ENCODE assay signal across 14 cellular contexts in the genomic region with DNA sequence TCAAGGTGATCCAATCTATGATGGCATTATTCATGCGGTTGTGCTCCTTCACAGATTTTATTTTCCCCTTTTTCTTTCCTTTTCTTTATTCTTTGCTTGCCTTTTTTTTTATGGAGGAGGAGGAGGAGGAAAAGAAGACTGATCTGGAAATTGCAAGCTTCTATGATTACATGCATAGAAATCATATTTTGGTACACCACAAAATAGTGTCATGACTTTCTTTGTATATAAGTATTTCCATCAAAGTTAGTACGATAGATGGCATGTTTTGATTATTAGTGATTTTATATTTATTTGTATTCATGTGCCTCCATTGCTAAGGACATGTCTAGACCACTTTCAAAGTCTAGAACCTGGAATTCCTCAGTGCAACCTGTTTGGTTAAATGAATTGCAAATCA.
A peak's percentile ranks its signal among the peaks of the same experiment; 100 is the strongest.
DNase-seq lines count a peak whose midpoint lies in the region; ATAC-seq and TF ChIP-seq lines count a peak whose summit lies in the region.
"Had no signal": no experiment of that assay in that cellular context is flagged by ENCODE, and none has a peak within 500 bp of the region (broad histone marks: within the 10 kb centered on the region; RNA-seq: fewer than 3 reads in every experiment).

No MANE protein-coding gene starts in this region.

- no peak overlapping the region for H3K4me3 ChIP-seq in AG10803 (ENCODE audit: low read length)
- H3K4me3 ChIP-seq: PC-9 had no signal

- ATAC-seq in HG02852 (IDR thresholded peaks at IDR 0.05; ENCODE audit: unreplicated experiment) (peak; percentile 11), HG03521 (IDR thresholded peaks at IDR 0.05; ENCODE audit: unreplicated experiment) (no peak)
- ATAC-seq in stimulated activated naive CD8-positive, alpha-beta T cell treated with anti-CD3 and anti-CD28 coated beads, Interleukin-15, amount 100 ng/mL, for 72 hours, result no peak

- peak overlapping the region; percentile 50 for H3K27ac Mint-ChIP-seq in osteocyte (ENCODE audit: unreplicated experiment)
- no peak overlapping the region for H3K27ac Mint-ChIP-seq in stimulated activated naive CD8-positive, alpha-beta T cell treated with anti-CD3 and anti-CD28 coated beads, Interleukin-15, amount 100 ng/mL, for 72 hours
- H3K27ac Mint-ChIP-seq: B cell; CD4-positive, alpha-beta T cell had no signal

- H3K4me3 Mint-ChIP-seq in osteocyte (ENCODE audit: unreplicated experiment), result no peak overlapping the region
- H3K4me3 Mint-ChIP-seq in stimulated activated naive CD8-positive, alpha-beta T cell treated with anti-CD3 and anti-CD28 coated beads, Interleukin-15, amount 100 ng/mL, for 72 hours, result no peak overlapping the region
- H3K4me3 Mint-ChIP-seq: B cell; CD4-positive, alpha-beta T cell had no signal

- TF ChIP-seq CTCF in AG10803 (conservative IDR thresholded peaks at IDR 0.05; ENCODE audit: low read length) (no peak), osteocyte (IDR thresholded peaks at IDR 0.05) (no peak)

- no peaks in the 10 kb centered on the region for H3K36me3 Mint-ChIP-seq in osteocyte (ENCODE audit: unreplicated experiment)

- H3K9me3 Mint-ChIP-seq in osteocyte (ENCODE audit: unreplicated experiment), result no peaks in the 10 kb centered on the region
- peaks cover 0 to 12% of the 10 kb centered on the region in 2 donors for H3K9me3 Mint-ChIP-seq in stimulated activated naive CD8-positive, alpha-beta T cell treated with anti-CD3 and anti-CD28 coated beads, Interleukin-15, amount 100 ng/mL, for 72 hours

- no peaks in the 10 kb centered on the region for H3K27me3 Mint-ChIP-seq in osteocyte (ENCODE audit: unreplicated experiment)
- H3K27me3 Mint-ChIP-seq in stimulated activated naive CD8-positive, alpha-beta T cell treated with anti-CD3 and anti-CD28 coated beads, Interleukin-15, amount 100 ng/mL, for 72 hours, result no peaks in the 10 kb centered on the region
- H3K27me3 Mint-ChIP-seq: B cell; CD4-positive, alpha-beta T cell had no signal

- DNase-seq in AG10803 (ENCODE audit: low read depth) (peak; percentile 62), dedifferentiated amniotic fluid mesenchymal stem cell (ENCODE audit: extremely low spot score) (peak; percentile 53), osteocyte (ENCODE audit: extremely low spot score, unreplicated experiment) (no peak), anterior cingulate cortex (lab: John Stamatoyannopoulos, UW) (no peak), NCI-H1417 (lab: John Stamatoyannopoulos, UW) (no peak)
- DNase-seq in stimulated activated naive CD8-positive, alpha-beta T cell treated with anti-CD3 and anti-CD28 coated beads, Interleukin-15, amount 100 ng/mL, for 72 hours, result no peak
- DNase-seq: Calu3; CD4-positive, alpha-beta T cell; DMS79; NCI-H748 treated with DMSO at 0.1 percent for 48 hours; PC-9 had no signal

- peaks cover 34% of the 10 kb centered on the region for H3K4me1 Mint-ChIP-seq in osteocyte (ENCODE audit: unreplicated experiment)
- H3K4me1 Mint-ChIP-seq in stimulated activated naive CD8-positive, alpha-beta T cell treated with anti-CD3 and anti-CD28 coated beads, Interleukin-15, amount 100 ng/mL, for 72 hours, result no peaks in the 10 kb centered on the region
- H3K4me1 Mint-ChIP-seq: B cell had no signal

Comparison
In these comparisons a context has a peak if more than half of its experiments do, and no peak if none do; other contexts are left out.
1. DNase-seq: peak in AG10803 (single experiment) and dedifferentiated amniotic fluid mesenchymal stem cell (single experiment); none in osteocyte (single experiment), anterior cingulate cortex (0 of 58), stimulated activated naive CD8-positive, alpha-beta T cell treated with anti-CD3 and anti-CD28 coated beads, Interleukin-15, amount 100 ng/mL, for 72 hours (0 of 2) and NCI-H1417 (0 of 3).